Comparison of ENCODE assay signal across 8 cellular contexts in the genomic region with DNA sequence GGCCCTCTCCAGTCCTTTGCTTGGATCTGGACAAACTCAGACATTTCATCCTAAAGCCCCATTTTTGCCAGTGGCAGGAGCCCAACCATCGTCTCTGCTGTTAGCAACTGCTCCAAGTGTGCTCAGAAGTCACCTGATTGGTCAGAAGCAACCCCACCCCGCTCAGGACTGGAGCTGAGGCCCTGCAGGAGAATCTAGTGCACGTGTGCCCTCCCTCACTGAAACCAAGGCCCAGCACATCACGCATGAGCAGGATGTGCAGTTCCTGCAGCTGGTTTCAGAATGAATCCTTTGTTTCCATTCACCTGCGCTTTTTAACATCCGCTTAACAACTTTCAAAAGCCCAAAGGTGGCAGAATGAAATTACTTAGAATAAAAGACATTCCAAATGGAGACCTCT.
DNase-seq lines count a peak whose midpoint lies in the region; ATAC-seq lines count a peak whose summit lies in the region.

No MANE protein-coding gene starts in this region.

- peak overlapping the region; percentile 37 for H3K4me3 Mint-ChIP-seq in activated T-cell treated with anti-CD3 and anti-CD28 coated beads, Interleukin-2, amount 50 U/mL, for 24 hours

- no peaks in the 10 kb centered on the region for H3K36me3 Mint-ChIP-seq in activated T-cell treated with anti-CD3 and anti-CD28 coated beads, Interleukin-2, amount 50 U/mL, for 24 hours (ENCODE audit: low read depth)

- peaks cover 1% of the 10 kb centered on the region for H3K4me1 Mint-ChIP-seq in activated T-cell treated with anti-CD3 and anti-CD28 coated beads, Interleukin-2, amount 50 U/mL, for 24 hours (ENCODE audit: low read depth)

- peak overlapping the region; percentile 62 for H3K27ac Mint-ChIP-seq in activated T-cell treated with anti-CD3 and anti-CD28 coated beads, Interleukin-2, amount 50 U/mL, for 24 hours

- peak; percentile 98 for ATAC-seq in GM19455 (IDR thresholded peaks at IDR 0.05; ENCODE audit: unreplicated experiment)
- peak; percentile 93 for ATAC-seq in HG03097 (IDR thresholded peaks at IDR 0.05; ENCODE audit: low FRiP score, unreplicated experiment)
- no peak for ATAC-seq in left ventricle myocardium superior

- intact Hi-C loops in left ventricle myocardium superior (cut with micrococcal nuclease): no loop called here

- no peaks in the 10 kb centered on the region for H3K27me3 Mint-ChIP-seq in activated T-cell treated with anti-CD3 and anti-CD28 coated beads, Interleukin-2, amount 50 U/mL, for 24 hours

- H3K9me3 Mint-ChIP-seq in activated T-cell treated with anti-CD3 and anti-CD28 coated beads, Interleukin-2, amount 50 U/mL, for 24 hours: no peaks in the 10 kb centered on the region

- peak; percentile 68 for DNase-seq in activated T-cell treated with anti-CD3 and anti-CD28 coated beads, Interleukin-2, amount 50 U/mL, for 24 hours
- peak in 3 of 4 experiments; percentile 22 to 59 (median 49) for DNase-seq in stimulated activated CD4-positive, alpha-beta T cell treated with anti-CD3 and anti-CD28 coated beads, Interleukin-1b, Interleukin-23, amount 100 ng/mL, for 24 hours (ENCODE audit: low read depth in 4 of 4, low spot score in 1 of 4)
- DNase-seq in HPDE6-E6E7 (ENCODE audit: extremely low spot score) (no peak), kidney tubule cell (ENCODE audit: low spot score) (no peak), left ventricle myocardium superior (no peak), SHP77 (lab: John Stamatoyannopoulos, UW) (no peak)

Comparison
In these comparisons a context has a peak if more than half of its experiments do, and no peak if none do; other contexts are left out.
1. DNase-seq: peak in activated T-cell treated with anti-CD3 and anti-CD28 coated beads, Interleukin-2, amount 50 U/mL, for 24 hours (single experiment) and stimulated activated CD4-positive, alpha-beta T cell treated with anti-CD3 and anti-CD28 coated beads, Interleukin-1b, Interleukin-23, amount 100 ng/mL, for 24 hours (3 of 4); none in HPDE6-E6E7 (single experiment), kidney tubule cell (single experiment), left ventricle myocardium superior (single experiment) and SHP77 (0 of 2).